8 cellular contexts compared by ENCODE assay signal in the genomic region with DNA sequence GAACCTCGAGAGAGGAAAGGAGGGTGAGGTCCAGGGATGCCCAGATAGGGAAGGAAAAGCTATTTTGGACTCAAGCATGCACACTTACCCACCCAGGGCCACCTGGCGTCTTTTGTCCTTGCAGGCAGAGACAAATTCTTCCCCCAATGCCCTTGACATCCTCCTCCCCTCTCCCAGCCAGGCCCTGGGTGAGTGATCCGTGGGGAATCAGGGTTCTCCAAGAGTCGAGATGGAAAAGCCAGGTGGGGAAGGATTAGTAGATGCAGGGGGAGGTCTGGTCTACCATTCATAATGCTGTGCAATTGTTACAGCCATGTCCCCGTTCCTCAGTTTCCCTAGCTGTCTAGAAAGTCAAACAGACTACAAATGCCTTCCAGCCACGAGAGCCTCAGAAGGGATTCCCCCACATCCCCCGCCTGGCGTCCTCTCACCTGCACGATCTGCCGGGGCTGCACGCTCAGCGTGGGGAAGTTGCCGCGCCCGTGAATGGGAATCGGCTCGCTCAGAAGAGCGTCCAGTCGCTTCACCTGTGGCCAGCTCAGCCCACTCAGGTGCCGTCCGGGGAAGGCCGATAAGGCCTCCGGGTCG. TPM values are rescaled to one million over a fixed set of nuclear protein-coding genes. Genes with fewer than 3 reads are reported as not detected.
DNase-seq lines count a peak whose midpoint lies in the region; ATAC-seq and TF ChIP-seq lines count a peak whose summit lies in the region.

No MANE protein-coding gene starts in this region.

- POLR2A ChIA-PET in activated CD4-positive, alpha-beta T cell treated with anti-CD3 and anti-CD28 coated beads for 36 hours (lab: Charles Lee): no interaction called here

- DNase-seq in NT2/D1 (ENCODE audit: low read depth, low spot score): no peak
- no peak for DNase-seq in esophagus muscularis mucosa (ENCODE audit: extremely low spot score)
- no peak for DNase-seq in omental fat pad (ENCODE audit: low spot score)
- no peak for DNase-seq in activated CD4-positive, alpha-beta T cell treated with anti-CD3 and anti-CD28 coated beads for 36 hours
- no peak for DNase-seq in KBM-7
- DNase-seq in amygdala (lab: John Stamatoyannopoulos, UW): no peak
- DNase-seq in NCI-H2107 treated with DMSO at 0.1 percent for 48 hours (lab: John Stamatoyannopoulos, UW; ENCODE audit: unreplicated experiment): no peak

- peak; percentile 6 for ATAC-seq in omental fat pad (ENCODE audit: low FRiP score)
- no peak for ATAC-seq in activated CD4-positive, alpha-beta T cell treated with anti-CD3 and anti-CD28 coated beads for 36 hours

- H3K27me3 Mint-ChIP-seq in activated CD4-positive, alpha-beta T cell treated with anti-CD3 and anti-CD28 coated beads for 36 hours: peaks cover 23% of the 10 kb centered on the region

- H3K27me3 ChIP-seq in BLaER1: peaks cover 3% of the 10 kb centered on the region; the same call in 1 of the 2 replicates
- no peaks in the 10 kb centered on the region for H3K27me3 ChIP-seq in NT2/D1 (ENCODE audit: insufficient read depth, insufficient read length)
- H3K27me3 ChIP-seq in esophagus muscularis mucosa: no peaks in the 10 kb centered on the region

- H3K9ac ChIP-seq in BLaER1: no peak overlapping the region; the same call in 1 of the 2 replicates
- peak overlapping the region; percentile 95 for H3K9ac ChIP-seq in NT2/D1 (ENCODE audit: insufficient read length, low read depth)

- TF ChIP-seq EP300 in esophagus muscularis mucosa (IDR thresholded peaks at IDR 0.05): no peak

- peak overlapping the region; percentile 57 for H3K4me3 ChIP-seq in BLaER1
- peak overlapping the region; percentile 90 for H3K4me3 ChIP-seq in NT2/D1 (ENCODE audit: insufficient read length, low read depth)
- peak overlapping the region; percentile 72 to 88 (median 76) for H3K4me3 ChIP-seq in esophagus muscularis mucosa

- peak overlapping the region; percentile 82 for H3K4me2 ChIP-seq in BLaER1

- no peak overlapping the region for H3K4me3 Mint-ChIP-seq in activated CD4-positive, alpha-beta T cell treated with anti-CD3 and anti-CD28 coated beads for 36 hours

- intact Hi-C loops in esophagus muscularis mucosa (cut with DNase I): no loop called here
- intact Hi-C loops in activated CD4-positive, alpha-beta T cell treated with anti-CD3 and anti-CD28 coated beads for 36 hours (cut with DNase I, micrococcal nuclease): loop anchor here in 1 of 2 experiments (1.0 kb wide), 1 partner anchor 14 kb away; no protein-coding TSS in a partner anchor

- H3K4me1 Mint-ChIP-seq in activated CD4-positive, alpha-beta T cell treated with anti-CD3 and anti-CD28 coated beads for 36 hours: peaks cover 4% of the 10 kb centered on the region

- CTCF ChIA-PET in activated CD4-positive, alpha-beta T cell treated with anti-CD3 and anti-CD28 coated beads for 36 hours (lab: Charles Lee): interaction anchor here (0.6 to 0.9 kb wide), 2 partner anchors 26 to 595 kb away, joined by 3 to 4 read pairs; no protein-coding TSS in a partner anchor

- H3K27ac ChIP-seq in BLaER1: no peak overlapping the region; the same call in 1 of the 2 replicates
- peak overlapping the region; percentile 93 to 97 (median 95) for H3K27ac ChIP-seq in esophagus muscularis mucosa (replicated peaks in 1 of 4)

- in situ Hi-C loops in KBM-7 (cut with MboI; ENCODE audit: low pct_unique_long_range_greater_than_20kb, low sequenced_read_pairs): no loop called here

- H3K36me3 Mint-ChIP-seq in activated CD4-positive, alpha-beta T cell treated with anti-CD3 and anti-CD28 coated beads for 36 hours (ENCODE audit: low read depth): no peaks in the 10 kb centered on the region

- H3K36me3 ChIP-seq in BLaER1 (no peaks in the 10 kb centered on the region), NT2/D1 (ENCODE audit: insufficient read depth, insufficient read length, low read length) (peaks cover 20% of the 10 kb centered on the region), esophagus muscularis mucosa (no peaks in the 10 kb centered on the region)

- H3K27ac Mint-ChIP-seq in activated CD4-positive, alpha-beta T cell treated with anti-CD3 and anti-CD28 coated beads for 36 hours: no peak overlapping the region

- WGBS in esophagus muscularis mucosa: 38% methylated on average over 9 of the region's 24 CpGs

- TF ChIP-seq CTCF in esophagus muscularis mucosa (IDR thresholded peaks at IDR 0.05): no peak
- TF ChIP-seq CTCF in omental fat pad (IDR thresholded peaks at IDR 0.05): no peak

- no peaks in the 10 kb centered on the region for H4K20me1 ChIP-seq in BLaER1

- no peak for TF ChIP-seq POLR2A in esophagus muscularis mucosa (IDR thresholded peaks at IDR 0.05; ENCODE audit: low read depth)

- H3K9me3 Mint-ChIP-seq in activated CD4-positive, alpha-beta T cell treated with anti-CD3 and anti-CD28 coated beads for 36 hours (ENCODE audit: low read depth): no peaks in the 10 kb centered on the region

- H3K4me1 ChIP-seq in BLaER1: peaks cover 38% of the 10 kb centered on the region
- peaks cover 22% of the 10 kb centered on the region for H3K4me1 ChIP-seq in NT2/D1 (ENCODE audit: insufficient read depth, insufficient read length)
- peaks cover 38 to 50% (median 48%) of the 10 kb centered on the region in 4 donors for H3K4me1 ChIP-seq in esophagus muscularis mucosa

- H3K9me3 ChIP-seq in BLaER1 (no peaks in the 10 kb centered on the region), NT2/D1 (ENCODE audit: insufficient read depth, low read length) (no peaks in the 10 kb centered on the region), esophagus muscularis mucosa (no peaks in the 10 kb centered on the region)

RNA-seq across cellular contexts. Expression of a gene that starts 0.6 kb away (rescaled TPM):
- total RNA-seq in esophagus muscularis mucosa (100 to 1,000 TPM; 168 to 299 (median 239) TPM), omental fat pad (10 to 100 TPM in 2 of 4 donors, 1 to 10 TPM in 2; 2.4 to 16.1 (median 10.4) TPM)
- not detected for total RNA-seq in activated CD4-positive, alpha-beta T cell treated with anti-CD3 and anti-CD28 coated beads for 36 hours

RNA-seq across cellular contexts. Expression of a gene that starts 18.6 kb away (rescaled TPM):
- total RNA-seq in esophagus muscularis mucosa (10 to 100 TPM; 33.6 to 50.3 (median 41.5) TPM), omental fat pad (10 to 100 TPM in 3 of 4 donors, 1 to 10 TPM in 1; 7.1 to 24.6 (median 15.2) TPM)
- total RNA-seq in activated CD4-positive, alpha-beta T cell treated with anti-CD3 and anti-CD28 coated beads for 36 hours: under 1 TPM; 0.62 to 0.69 TPM

RNA-seq across cellular contexts. Expression of a gene that starts 51.8 kb away (rescaled TPM):
- total RNA-seq in esophagus muscularis mucosa (under 1 TPM in 2 of 4 donors, not detected in 2; 0.33 to 0.42 TPM), omental fat pad (under 1 TPM in 2 of 4 donors, not detected in 2; 0.28 to 0.50 TPM)
- total RNA-seq in activated CD4-positive, alpha-beta T cell treated with anti-CD3 and anti-CD28 coated beads for 36 hours: under 1 TPM; 0.30 to 0.39 TPM

Comparison
In these comparisons a context has a peak if more than half of its experiments do, and no peak if none do; other contexts are left out.
1. RNA of a gene that starts 0.6 kb away (total RNA-seq): 168 to 299 TPM in esophagus muscularis mucosa; 2.4 to 16.1 TPM in omental fat pad and not detected in activated CD4-positive, alpha-beta T cell treated with anti-CD3 and anti-CD28 coated beads for 36 hours; every median in the first group is over 4 times any median in the second.
2. RNA of a gene that starts 18.6 kb away (total RNA-seq): 33.6 to 50.3 TPM in esophagus muscularis mucosa and 7.1 to 24.6 TPM in omental fat pad; 0.62 to 0.69 TPM in activated CD4-positive, alpha-beta T cell treated with anti-CD3 and anti-CD28 coated beads for 36 hours; every median in the first group is over 4 times any median in the second.
3. Peak in every context shown above with its lines, with median percentiles within 50 percentile points of each other: H3K4me3 ChIP-seq.